ENCODE assay signal across 8 cellular contexts in the genomic region with DNA sequence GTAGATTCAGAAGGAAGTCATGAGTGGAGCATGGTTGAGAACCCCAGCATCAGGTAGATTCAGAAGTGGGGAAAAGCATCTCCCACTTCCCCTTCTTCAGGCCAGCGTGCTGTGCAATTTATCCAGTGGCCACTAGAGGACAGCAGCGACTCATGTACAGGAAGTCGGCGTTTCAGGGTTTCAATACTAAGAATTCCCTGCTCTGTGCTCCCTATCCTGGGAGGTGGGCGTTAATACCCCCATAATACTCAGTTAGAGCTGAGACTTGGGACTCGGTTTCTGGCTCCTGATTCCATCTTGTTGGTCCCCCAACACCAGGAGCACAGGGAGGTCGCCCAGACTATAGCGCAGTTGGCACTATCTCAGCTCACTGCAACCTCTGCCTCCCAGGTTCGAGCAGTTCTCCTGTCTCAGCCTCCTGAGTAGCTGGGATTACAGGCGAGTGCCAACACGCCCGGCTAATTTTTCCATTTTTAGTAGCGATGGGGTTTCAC.
DNase-seq lines count a peak whose midpoint lies in the region; ATAC-seq, FAIRE-seq and TF ChIP-seq lines count a peak whose summit lies in the region.

No MANE protein-coding gene starts in this region.

- WGBS in A549 (ENCODE audit: missing lambda C conversion rate), result 11% methylated on average over 10 of the region's 13 CpGs
- 19 to 31% (median 21%) methylated on average over 13 of the region's 13 CpGs for WGBS in psoas muscle, 3 donors
- WGBS in aorta, 2 donors, result 19 to 20% methylated on average over 13 of the region's 13 CpGs

- H2AFZ ChIP-seq in Karpas-422 (ENCODE audit: low read length), result peak overlapping the region; percentile 76; the same call in 1 of the 2 replicates

- H3K4me1 Mint-ChIP-seq in glutamatergic neuron (ENCODE audit: low read depth, unreplicated experiment), result peaks cover 1% of the 10 kb centered on the region

- H3K9ac ChIP-seq in Karpas-422 (ENCODE audit: low read length), result no peak overlapping the region

- H3K79me2 ChIP-seq in Karpas-422 (ENCODE audit: low read length), result no peaks in the 10 kb centered on the region

- H3K27me3 ChIP-seq in Karpas-422 (ENCODE audit: low read length), result no peaks in the 10 kb centered on the region
- H3K27me3 ChIP-seq in SJSA1 (replicated peaks), result no peaks in the 10 kb centered on the region
- no peaks in the 10 kb centered on the region for H3K27me3 ChIP-seq in psoas muscle (ENCODE audit: insufficient read depth in 3 of 3, low read length in 2 of 3)
- no peaks in the 10 kb centered on the region for H3K27me3 ChIP-seq in aorta (ENCODE audit: control insufficient read depth in 1 of 2, insufficient read depth in 2 of 2, low read length in 1 of 2)

- CTCF ChIA-PET in A549 (lab: Yijun Ruan, JAX), result interaction anchor here (0.5 to 10.5 kb wide), 50 partner anchors 11 to 1725 kb away, joined by 3 to 135 read pairs (median 4); partner anchors contain the start of genes AMZ2 and WIPI1

- no peaks in the 10 kb centered on the region for H4K20me1 ChIP-seq in Karpas-422 (ENCODE audit: insufficient read depth, low read depth, low read length)

- TF ChIP-seq EP300 in A549 (IDR thresholded peaks at IDR 0.05), result no peak

- TF ChIP-seq POLR2A in A549 (IDR thresholded peaks at IDR 0.05; ENCODE audit: low read length), result no peak

- no peaks in the 10 kb centered on the region for H3K4me1 ChIP-seq in A549
- peaks cover 26% of the 10 kb centered on the region for H3K4me1 ChIP-seq in Karpas-422 (ENCODE audit: low read length)
- no peaks in the 10 kb centered on the region for H3K4me1 ChIP-seq in SJSA1 (replicated peaks)
- no peaks in the 10 kb centered on the region for H3K4me1 ChIP-seq in psoas muscle
- H3K4me1 ChIP-seq in aorta (ENCODE audit: control insufficient read depth in 1 of 2, insufficient read depth in 2 of 2, low read length in 2 of 2), result no peaks in the 10 kb centered on the region

- intact Hi-C loops in psoas muscle (cut with DNase I), result loop anchor here in 1 of 2 donors (2.0 to 10.0 kb wide), 2 partner anchors 290 to 592 kb away; no protein-coding TSS in a partner anchor
- intact Hi-C loops in aorta (cut with DNase I), result loop anchor here (1.0 to 10.0 kb wide), 3 partner anchors 28 to 295 kb away; no protein-coding TSS in a partner anchor

- peak overlapping the region; percentile 42 for H3K4me2 ChIP-seq in A549
- no peak overlapping the region for H3K4me2 ChIP-seq in Karpas-422 (ENCODE audit: low read depth, low read length, poor library complexity, severe bottlenecking)

- peak; percentile 63 for FAIRE-seq in A549 (lab: Jason Lieb, UNC)

- in situ Hi-C loops in GM13976 (cut with MboI; ENCODE audit: low sequenced_read_pairs, unreplicated experiment), result no loop called here

- H3K36me3 Mint-ChIP-seq in glutamatergic neuron (ENCODE audit: unreplicated experiment), result peaks cover 5% of the 10 kb centered on the region

- H3K27me3 Mint-ChIP-seq in glutamatergic neuron (ENCODE audit: unreplicated experiment), result peaks cover 7% of the 10 kb centered on the region

- H3K9me3 Mint-ChIP-seq in glutamatergic neuron (ENCODE audit: unreplicated experiment), result peaks cover 3% of the 10 kb centered on the region

- TF ChIP-seq RAD21 in A549 (conservative IDR thresholded peaks at IDR 0.05 in 1 of 2, IDR thresholded peaks at IDR 0.05 in 1 of 2), result peak; percentile 96 to 98

- no peak overlapping the region for H3K27ac ChIP-seq in A549
- H3K27ac ChIP-seq in Karpas-422 (ENCODE audit: low read length), result no peak overlapping the region
- H3K27ac ChIP-seq in SJSA1, result no peak overlapping the region
- no peak overlapping the region for H3K27ac ChIP-seq in psoas muscle
- no peak overlapping the region for H3K27ac ChIP-seq in aorta (ENCODE audit: low read depth in 1 of 2, low read length in 2 of 2)

- H3K9me3 ChIP-seq in A549 (no peaks in the 10 kb centered on the region), Karpas-422 (ENCODE audit: low read length) (no peaks in the 10 kb centered on the region), SJSA1 (replicated peaks) (no peaks in the 10 kb centered on the region), psoas muscle (no peaks in the 10 kb centered on the region), aorta (ENCODE audit: control insufficient read depth, low read length) (no peaks in the 10 kb centered on the region)

- no peak overlapping the region for H3K4me3 Mint-ChIP-seq in glutamatergic neuron (ENCODE audit: unreplicated experiment)

- peak; percentile 99 for TF ChIP-seq CTCF in A549 (IDR thresholded peaks at IDR 0.05)
- peak; percentile 94 for TF ChIP-seq CTCF in GM13976 (IDR thresholded peaks at IDR 0.05; ENCODE audit: borderline replicate concordance, control extremely low read depth, extremely low read depth, insufficient read depth, missing control alignments)
- TF ChIP-seq CTCF in glutamatergic neuron (IDR thresholded peaks at IDR 0.05; ENCODE audit: partially characterized antibody, unreplicated experiment), result peak; percentile 95
- peak; percentile 98 for TF ChIP-seq CTCF in psoas muscle (IDR thresholded peaks at IDR 0.05)

- H3K27ac Mint-ChIP-seq in glutamatergic neuron (ENCODE audit: unreplicated experiment), result no peak overlapping the region

- POLR2A ChIA-PET in A549 (lab: Yijun Ruan, JAX), result no interaction called here

- H3K4me3 ChIP-seq in A549 (no peak overlapping the region), Karpas-422 (ENCODE audit: low read length) (no peak overlapping the region), SJSA1 (no peak overlapping the region), psoas muscle (no peak overlapping the region), aorta (ENCODE audit: low read length in 2 of 2) (no peak overlapping the region)

- H3K36me3 ChIP-seq in Karpas-422 (ENCODE audit: insufficient read depth, low read length), result no peaks in the 10 kb centered on the region
- no peaks in the 10 kb centered on the region for H3K36me3 ChIP-seq in SJSA1
- H3K36me3 ChIP-seq in psoas muscle (ENCODE audit: insufficient read depth in 1 of 2, low read depth in 1 of 2), result no peaks in the 10 kb centered on the region
- no peaks in the 10 kb centered on the region for H3K36me3 ChIP-seq in aorta (ENCODE audit: control insufficient read depth in 1 of 2, insufficient read depth in 2 of 2, low read length in 1 of 2)

- DNase-seq in A549 (ENCODE audit: low read depth in 1 of 2, low spot score in 1 of 2) (peak; percentile 18 to 71), GM13976 (ENCODE audit: low spot score) (no peak), Karpas-422 (peak; percentile 91), SJSA1 (ENCODE audit: low read depth in 1 of 2, low spot score in 2 of 2) (peak; percentile 65 to 77), glutamatergic neuron (peak; percentile 84), psoas muscle (peak; percentile 61 to 80), aorta (peak; percentile 72 to 88)
- peak; percentile 59 for DNase-seq in activated gamma-delta T cell treated with anti-CD3 and anti-CD28 coated beads, Interleukin-2, amount 50 U/mL, for 16 hours (ENCODE audit: low read depth)

- ATAC-seq in A549 (peak; percentile 84 to 92), psoas muscle (peak; percentile 83 to 90 (median 86)), aorta (ENCODE audit: low FRiP score) (peak; percentile 83)

- no peaks in the 10 kb centered on the region for H3K9me2 ChIP-seq in Karpas-422 (replicated peaks; ENCODE audit: insufficient read depth, low read length)

TF ChIP-seq in A549, 52 proteins besides CTCF, POLR2A, EP300 and RAD21:
- peak; percentile 85 for TF ChIP-seq SMC3 (IDR thresholded peaks at IDR 0.05)
- no peak for TF ChIP-seq MAFK (IDR thresholded peaks at IDR 0.05; ENCODE audit: partially characterized antibody)
